In genomic region chr19:1000095-1000494, GRCh38 we compare ENCODE assay signal across 9 cellular contexts. TPM values are rescaled to one million over a fixed set of nuclear protein-coding genes. Genes with fewer than 3 reads are reported as not detected.
DNase-seq lines count a peak whose midpoint lies in the region; ATAC-seq and TF ChIP-seq lines count a peak whose summit lies in the region.
"Had no signal": no experiment of that assay in that cellular context is flagged by ENCODE, and none has a peak within 500 bp of the region (broad histone marks: within the 10 kb centered on the region; RNA-seq: fewer than 3 reads in every experiment).

TSS of gene GRIN3B (plus strand) at chr19:1000419. CDS start at chr19:1000438, 19 bp downstream.

- H2BK12ac ChIP-seq in mesenchymal stem cell (ENCODE audit: low read length in 2 of 2), result no peak within 1 kb of the TSS

- H3K4me1 Mint-ChIP-seq in CD8-positive, alpha-beta T cell (ENCODE audit: low read depth), result peaks cover 17% of the 10 kb centered on the region
- peaks cover 30% of the 10 kb centered on the region for H3K4me1 Mint-ChIP-seq in stimulated activated naive CD8-positive, alpha-beta T cell treated with anti-CD3 and anti-CD28 coated beads, Interleukin-15, amount 100 ng/mL, for 72 hours

- H3K4me3 Mint-ChIP-seq in CD8-positive, alpha-beta T cell, result peak within 1 kb of the TSS; percentile 51
- peak within 1 kb of the TSS; percentile 39 to 53 for H3K4me3 Mint-ChIP-seq in stimulated activated naive CD8-positive, alpha-beta T cell treated with anti-CD3 and anti-CD28 coated beads, Interleukin-15, amount 100 ng/mL, for 72 hours

- peak; percentile 9 for ATAC-seq in CD8-positive, alpha-beta T cell
- ATAC-seq in IMR-90 (ENCODE audit: low read depth), result peak; percentile 57
- peak; percentile 53 for ATAC-seq in stimulated activated naive CD8-positive, alpha-beta T cell treated with anti-CD3 and anti-CD28 coated beads, Interleukin-15, amount 100 ng/mL, for 72 hours
- ATAC-seq in GM18519 (IDR thresholded peaks at IDR 0.05; ENCODE audit: low FRiP score, unreplicated experiment), result no peak

- no peak within 1 kb of the TSS for H3K27ac ChIP-seq in CD8-positive, alpha-beta T cell (ENCODE audit: low read depth, low read length)
- H3K27ac ChIP-seq in IMR-90 (ENCODE audit: insufficient read depth, low read length) (no peak within 1 kb of the TSS), mesenchymal stem cell (ENCODE audit: low read length, poor library complexity, severe bottlenecking) (no peak within 1 kb of the TSS)

- dilution Hi-C loops in IMR-90 (cut with HindIII; ENCODE audit: low sequenced_read_pairs, unreplicated experiment), result no loop called here

- H3K4me1 ChIP-seq in CD8-positive, alpha-beta T cell (ENCODE audit: insufficient read depth, low read length), result peaks cover 35% of the 10 kb centered on the region
- peaks cover 5% of the 10 kb centered on the region for H3K4me1 ChIP-seq in IMR-90 (ENCODE audit: control insufficient read depth, insufficient read depth, low read length)
- peaks cover 20% of the 10 kb centered on the region for H3K4me1 ChIP-seq in mesenchymal stem cell (ENCODE audit: control insufficient read depth, insufficient read depth, low read depth, low read length)

- WGBS in IMR-90 (ENCODE audit: extremely low coverage in 2 of 2, insufficient read length in 1 of 2), 2 experiments, result 4% methylated on average over 19 of the region's 43 CpGs; no CpG with 5 or more reads in 1 of the 2 experiments
- 2% methylated on average over 39 of the region's 43 CpGs for WGBS in mesenchymal stem cell

- CTCF ChIA-PET in CD8-positive, alpha-beta T cell (lab: Charles Lee), result interaction anchor here (0.7 to 0.9 kb wide), 2 partner anchors 20 to 86 kb away, joined by 3 to 4 read pairs; no protein-coding TSS in a partner anchor
- CTCF ChIA-PET in IMR-90 (lab: Yijun Ruan, JAX), result interaction anchor here (0.9 kb wide), 1 partner anchor 18 kb away, joined by 3 read pairs; no protein-coding TSS in a partner anchor

- H3K18ac ChIP-seq in IMR-90 (ENCODE audit: low read depth, low read length) (no peak within 1 kb of the TSS), mesenchymal stem cell (ENCODE audit: low read depth in 1 of 2, low read length in 2 of 2) (no peak within 1 kb of the TSS)

- H3K23ac ChIP-seq in IMR-90 (ENCODE audit: low read depth, low read length) (no peak within 1 kb of the TSS), mesenchymal stem cell (ENCODE audit: low read length in 2 of 2) (no peak within 1 kb of the TSS)

- H3K4ac ChIP-seq in IMR-90 (ENCODE audit: low read depth, low read length), result no peak within 1 kb of the TSS
- no peak within 1 kb of the TSS for H3K4ac ChIP-seq in mesenchymal stem cell (ENCODE audit: low read depth in 1 of 2, low read length in 2 of 2)

- peak; percentile 22 for TF ChIP-seq CTCF in CD8-positive, alpha-beta T cell (IDR thresholded peaks at IDR 0.05)
- peak; percentile 58 for TF ChIP-seq CTCF in IMR-90 (conservative IDR thresholded peaks at IDR 0.05; ENCODE audit: low read depth, low read length)
- TF ChIP-seq CTCF in choroid plexus epithelial cell (conservative IDR thresholded peaks at IDR 0.05; ENCODE audit: low read depth, low read length), result peak; percentile 48

- H3K4me3 ChIP-seq in CD8-positive, alpha-beta T cell (ENCODE audit: low read depth, low read length), result no peak within 1 kb of the TSS
- peak within 1 kb of the TSS; percentile 53 for H3K4me3 ChIP-seq in IMR-90 (ENCODE audit: insufficient read depth, low read depth, low read length)
- peak within 1 kb of the TSS; percentile 5 for H3K4me3 ChIP-seq in choroid plexus epithelial cell (ENCODE audit: low read depth, low read length)
- peak within 1 kb of the TSS in 1 of 2 experiments; percentile 38 for H3K4me3 ChIP-seq in mesenchymal stem cell (ENCODE audit: insufficient read depth in 1 of 2, low read depth in 1 of 2, low read length in 2 of 2)

- TF ChIP-seq RAD21 in IMR-90 (IDR thresholded peaks at IDR 0.05; ENCODE audit: low read length), result peak; percentile 35; the same call in 1 of the 2 replicates

- H2BK120ac ChIP-seq in IMR-90 (ENCODE audit: low read depth, low read length), result no peak within 1 kb of the TSS
- no peak within 1 kb of the TSS for H2BK120ac ChIP-seq in mesenchymal stem cell (ENCODE audit: low read depth, low read length)

- H2AFZ ChIP-seq in IMR-90 (replicated peaks; ENCODE audit: low read length, poor library complexity), result peak within 1 kb of the TSS; percentile 87
- peak within 1 kb of the TSS; percentile 19 for H2AFZ ChIP-seq in mesenchymal stem cell (ENCODE audit: low read depth, low read length)

- H4K91ac ChIP-seq in IMR-90 (ENCODE audit: insufficient read depth, low read depth, low read length) (no peak within 1 kb of the TSS), mesenchymal stem cell (ENCODE audit: low read length) (no peak within 1 kb of the TSS)

- POLR2A ChIA-PET in CD8-positive, alpha-beta T cell (lab: Charles Lee), result no interaction called here
- POLR2A ChIA-PET in IMR-90 (lab: Charles Lee; ENCODE audit: unreplicated experiment), result no interaction called here

- H3K56ac ChIP-seq in IMR-90 (ENCODE audit: extremely low read depth, insufficient read depth, low read length), result no peak within 1 kb of the TSS

- no peaks in the 10 kb centered on the region for H3K36me3 Mint-ChIP-seq in CD8-positive, alpha-beta T cell

- H2BK15ac ChIP-seq in IMR-90 (ENCODE audit: low read depth, low read length) (no peak within 1 kb of the TSS), mesenchymal stem cell (ENCODE audit: low read depth, poor library complexity, severe bottlenecking) (peak within 1 kb of the TSS; percentile 33)

- H3K27me3 ChIP-seq in CD8-positive, alpha-beta T cell (ENCODE audit: insufficient read depth, low read length), result peaks cover 18% of the 10 kb centered on the region
- H3K27me3 ChIP-seq in IMR-90 (ENCODE audit: control insufficient read depth, insufficient read depth, low read length) (peaks cover 44% of the 10 kb centered on the region), mesenchymal stem cell (ENCODE audit: control insufficient read depth in 1 of 2, insufficient read depth in 1 of 2, low read length in 2 of 2) (peaks cover 45 to 78% of the 10 kb centered on the region in 2 experiments)

- no peaks in the 10 kb centered on the region for H3K9me1 ChIP-seq in IMR-90 (ENCODE audit: insufficient read depth, low read length)

- 0 out of 2 replicates have a peak, but pooled peaks cover 11% of the 10 kb centered on the region for H4K20me1 ChIP-seq in IMR-90 (ENCODE audit: insufficient read depth, low read length)

- no peak within 1 kb of the TSS for H3K27ac Mint-ChIP-seq in CD8-positive, alpha-beta T cell
- peak within 1 kb of the TSS in 1 of 2 donors; percentile 74 for H3K27ac Mint-ChIP-seq in stimulated activated naive CD8-positive, alpha-beta T cell treated with anti-CD3 and anti-CD28 coated beads, Interleukin-15, amount 100 ng/mL, for 72 hours

- H3K14ac ChIP-seq in IMR-90 (replicated peaks; ENCODE audit: low read depth, low read length) (no peak within 1 kb of the TSS), mesenchymal stem cell (ENCODE audit: low read length in 2 of 2) (no peak within 1 kb of the TSS)

- no peaks in the 10 kb centered on the region for H3K9me3 Mint-ChIP-seq in CD8-positive, alpha-beta T cell
- H3K9me3 Mint-ChIP-seq in stimulated activated naive CD8-positive, alpha-beta T cell treated with anti-CD3 and anti-CD28 coated beads, Interleukin-15, amount 100 ng/mL, for 72 hours, result no peaks in the 10 kb centered on the region

- H2BK5ac ChIP-seq in IMR-90 (ENCODE audit: low read depth, low read length, poor library complexity, severe bottlenecking) (no peak within 1 kb of the TSS), mesenchymal stem cell (ENCODE audit: low read depth, low read length, poor library complexity, severe bottlenecking) (no peak within 1 kb of the TSS)

- DNase-seq in CD8-positive, alpha-beta T cell, result peak; percentile 37 to 76 (median 60)
- DNase-seq in IMR-90, result peak; percentile 40
- DNase-seq in activated CD4-positive, alpha-beta T cell treated with anti-CD3 and anti-CD28 coated beads for 1 hour, result peak; percentile 37
- DNase-seq in choroid plexus epithelial cell (ENCODE audit: low read depth), result peak; percentile 24
- peak; percentile 51 for DNase-seq in mesenchymal stem cell
- DNase-seq in stimulated activated naive CD8-positive, alpha-beta T cell treated with anti-CD3 and anti-CD28 coated beads, Interleukin-15, amount 100 ng/mL, for 72 hours, result peak; percentile 61 to 65
- DNase-seq in NCI-H128 (lab: John Stamatoyannopoulos, UW; ENCODE audit: unreplicated experiment), result no peak

- H2BK20ac ChIP-seq in IMR-90 (ENCODE audit: low read depth, low read length), result no peak within 1 kb of the TSS

- H3K36me3 ChIP-seq in CD8-positive, alpha-beta T cell (ENCODE audit: insufficient read depth, low read length), result no peaks in the 10 kb centered on the region
- H3K36me3 ChIP-seq in IMR-90 (ENCODE audit: control insufficient read depth, insufficient read depth, low read length) (peaks cover 5% of the 10 kb centered on the region; the same call in 1 of the 2 replicates), mesenchymal stem cell (ENCODE audit: control insufficient read depth in 1 of 2, insufficient read depth in 2 of 2, low read depth in 1 of 2, low read length in 2 of 2) (peaks cover 0 to 8% of the 10 kb centered on the region in 2 experiments)

- no peaks in the 10 kb centered on the region for H3K79me1 ChIP-seq in IMR-90 (ENCODE audit: low read depth in 1 of 2, low read length in 2 of 2)
- no peaks in the 10 kb centered on the region for H3K79me1 ChIP-seq in mesenchymal stem cell (replicated peaks; ENCODE audit: low read length, poor library complexity, severe bottlenecking)

- BruUV-seq in IMR-90 (replicated peaks; lab: Mats Ljungman, UMichigan), result no TSS peak

- in situ Hi-C loops in IMR-90 (cut with MboI; ENCODE audit: low sequenced_read_pairs), result no loop called here

- H3K9me3 ChIP-seq in CD8-positive, alpha-beta T cell (ENCODE audit: low read length), result no peaks in the 10 kb centered on the region
- no peaks in the 10 kb centered on the region for H3K9me3 ChIP-seq in IMR-90 (ENCODE audit: control insufficient read depth, insufficient read depth, low read length)
- no peaks in the 10 kb centered on the region for H3K9me3 ChIP-seq in mesenchymal stem cell (ENCODE audit: control insufficient read depth, low read length)

- H3K9ac ChIP-seq in IMR-90 (ENCODE audit: low read depth, low read length) (no peak within 1 kb of the TSS), mesenchymal stem cell (ENCODE audit: low read length) (no peak within 1 kb of the TSS)

- peak within 1 kb of the TSS; percentile 42 for H2AK9ac ChIP-seq in IMR-90 (replicated peaks; ENCODE audit: low read depth, low read length, poor library complexity)

- no peak for TF ChIP-seq POLR2A in IMR-90 (IDR thresholded peaks at IDR 0.05; ENCODE audit: low read depth, low read length)

- peak within 1 kb of the TSS; percentile 75 for H3K4me2 ChIP-seq in IMR-90 (ENCODE audit: low read depth, low read length)
- peak within 1 kb of the TSS; percentile 73 for H3K4me2 ChIP-seq in mesenchymal stem cell (ENCODE audit: low read length, poor library complexity, severe bottlenecking)

- H4K8ac ChIP-seq in IMR-90 (ENCODE audit: low read depth in 2 of 2, low read length in 2 of 2) (no peak within 1 kb of the TSS), mesenchymal stem cell (ENCODE audit: low read length) (no peak within 1 kb of the TSS)

- intact Hi-C loops in CD8-positive, alpha-beta T cell (cut with DNase I, micrococcal nuclease), result no loop called here
- intact Hi-C loops in IMR-90 (cut with micrococcal nuclease), result no loop called here

- H4K5ac ChIP-seq in IMR-90 (ENCODE audit: low read depth, low read length), result no peak within 1 kb of the TSS

- H2AK5ac ChIP-seq in IMR-90 (ENCODE audit: low read depth, low read length) (no peak within 1 kb of the TSS), mesenchymal stem cell (ENCODE audit: low read length, severe bottlenecking) (no peak within 1 kb of the TSS)

- peaks cover 15% of the 10 kb centered on the region for H3K27me3 Mint-ChIP-seq in CD8-positive, alpha-beta T cell (ENCODE audit: low read depth)
- H3K27me3 Mint-ChIP-seq in stimulated activated naive CD8-positive, alpha-beta T cell treated with anti-CD3 and anti-CD28 coated beads, Interleukin-15, amount 100 ng/mL, for 72 hours, result peaks cover 48% of the 10 kb centered on the region

RNA-seq across cellular contexts. Expression of gene GRIN3B, which starts in this region (rescaled TPM):
- under 1 TPM; 0.35 to 0.53 TPM for total RNA-seq in CD8-positive, alpha-beta T cell
- under 0.01 and 0.28 TPM in 2 replicates for total RNA-seq in IMR-90 (2012; rRNA removed)
- polyA plus RNA-seq in IMR-90 (2012; rRNA removed), result 0.91 and 1.8 TPM in 2 replicates
- 1.0 and 2.6 TPM in 2 replicates for polyA plus RNA-seq in IMR-90 (2012; cell fraction: cytosol; rRNA removed)
- 6.9 and 13.4 TPM in 2 replicates for polyA plus RNA-seq in IMR-90 (2012; cell fraction: nucleus; rRNA removed; ENCODE audit: low replicate concordance)
- 0.66 TPM for polyA plus RNA-seq in mesenchymal stem cell (2013, experiment 1 of 2)
- polyA plus RNA-seq in mesenchymal stem cell (2013, experiment 2 of 2), result 0.56 TPM
- total RNA-seq: M059J had no signal

Comparison
In these comparisons a context has a peak if more than half of its experiments do, and no peak if none do; other contexts are left out.
1. Peak in DNase-seq and ATAC-seq in CD8-positive, alpha-beta T cell; RNA of the gene not detected or under 1 TPM.